27 cellular contexts compared by ENCODE assay signal in the genomic region with DNA sequence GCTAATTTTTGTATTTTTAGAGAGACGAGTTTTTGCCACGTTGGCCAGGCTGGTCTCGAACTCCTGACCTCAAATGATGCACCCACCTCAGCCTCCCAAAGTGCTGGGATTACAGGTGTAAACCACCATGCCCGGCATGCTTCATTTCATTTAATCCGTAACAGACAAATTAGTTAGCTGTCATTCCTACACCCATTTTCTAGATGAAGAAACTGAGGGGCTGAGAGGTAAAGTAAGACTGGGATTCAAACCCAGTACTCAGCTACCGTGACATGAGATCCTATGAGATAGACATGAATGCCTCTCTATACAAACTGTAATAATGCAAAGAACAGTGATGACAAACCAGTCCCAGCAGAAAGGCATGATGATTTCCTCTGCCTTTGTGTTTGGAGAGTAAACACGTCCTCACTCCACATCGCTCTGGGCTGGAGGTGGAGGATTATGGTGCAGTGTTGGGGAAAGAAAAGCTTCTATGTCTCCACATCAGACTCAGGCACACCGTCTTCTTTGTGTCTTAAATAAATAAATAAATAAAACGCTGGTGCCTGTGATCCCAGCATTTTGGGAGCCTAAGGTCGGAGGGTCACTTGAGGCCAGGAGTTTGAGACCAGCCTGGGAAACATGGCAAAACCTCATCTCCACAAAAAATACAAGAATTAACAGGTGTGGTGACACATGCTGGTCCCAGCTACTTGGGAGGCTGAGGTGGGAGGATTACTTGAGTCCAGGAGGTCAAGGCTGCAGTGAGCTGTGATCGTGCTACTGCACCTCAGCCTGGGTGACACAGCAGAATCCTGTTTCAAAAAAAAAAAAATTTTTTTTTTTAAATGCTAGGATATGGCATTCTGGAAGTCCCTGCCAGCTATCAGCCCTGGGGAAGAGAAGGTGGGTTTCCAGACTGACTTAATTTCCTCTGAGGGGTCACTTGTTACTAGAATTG. TPM values are rescaled to one million over a fixed set of nuclear protein-coding genes. Genes with fewer than 3 reads are reported as not detected.
A peak's percentile ranks its signal among the peaks of the same experiment; 100 is the strongest.
DNase-seq lines count a peak whose midpoint lies in the region; ATAC-seq, FAIRE-seq and TF ChIP-seq lines count a peak whose summit lies in the region.
"Had no signal": no experiment of that assay in that cellular context is flagged by ENCODE, and none has a peak within 500 bp of the region (broad histone marks: within the 10 kb centered on the region; RNA-seq: fewer than 3 reads in every experiment).

No MANE protein-coding gene starts in this region.

- H3K4me2 ChIP-seq in HepG2 (ENCODE audit: low read depth, low read length) = peak overlapping the region; percentile 49; the same call in 1 of the 2 replicates
- H3K4me2 ChIP-seq: KMS-11 had no signal

- BruUV-seq in HepG2 (replicated peaks; lab: Mats Ljungman, UMichigan) = no TSS peak

- no peak overlapping the region for H3K9ac ChIP-seq in HepG2 (ENCODE audit: insufficient read depth, low read depth, low read length)
- H3K9ac ChIP-seq: KMS-11 had no signal

- no peaks in the 10 kb centered on the region for H3K36me3 ChIP-seq in HepG2 (replicated peaks in 1 of 2; ENCODE audit: control insufficient read depth in 1 of 2, insufficient read depth in 2 of 2, low read length in 2 of 2)

- peaks cover 1 to 16% of the 10 kb centered on the region in 2 experiments; a peak in 1 of 5 replicates for H3K27me3 ChIP-seq in HepG2 (ENCODE audit: control insufficient read depth in 1 of 2, insufficient read depth in 2 of 2, low read length in 2 of 2)

- no peak for TF ChIP-seq CTCF in HepG2 (CRISPR knock-in tag; IDR thresholded peaks at IDR 0.05)

- 0 out of 6 replicates have a peak overlapping the region, but pooled peaks of 1 of the 3 experiments have one; percentile 23 for H3K4me3 ChIP-seq in HepG2 (replicated peaks in 1 of 3; ENCODE audit: insufficient read depth in 1 of 3, low read depth in 2 of 3, low read length in 3 of 3)

- H4K20me1 ChIP-seq in HepG2 (ENCODE audit: insufficient read depth, low read length) = no peaks in the 10 kb centered on the region

- in situ Hi-C loops in HepG2 (cut with HindIII; ENCODE audit: extremely low pct_ligation_motif_present, low pct_unique_long_range_greater_than_20kb) = loop anchor here (5.0 kb wide), 1 partner anchor 137 kb away; no protein-coding TSS in a partner anchor

- peak; percentile 82 for ATAC-seq in HepG2
- ATAC-seq: T-cell had no signal

- H3K79me2 ChIP-seq in HepG2 (ENCODE audit: insufficient read depth, low read length) = no peaks in the 10 kb centered on the region

- H3K9me3 ChIP-seq in HepG2 (ENCODE audit: low read length) = no peaks in the 10 kb centered on the region

- no peak for TF ChIP-seq POLR2A in HepG2 (IDR thresholded peaks at IDR 0.05; ENCODE audit: insufficient read depth in 1 of 2, low read depth in 2 of 2, low read length in 2 of 2)

- H2AFZ ChIP-seq in HepG2 (ENCODE audit: low read length) = no peak overlapping the region

- 33% methylated on average over 12 of the region's 12 CpGs for WGBS in HepG2 (ENCODE audit: low lambda C conversion rate)

- FAIRE-seq in HTR-8/SVneo (lab: Jason Lieb, UNC) (peak; percentile 58), HepG2 (lab: Jason Lieb, UNC) (peak; percentile 68)
- FAIRE-seq: GM19239 had no signal

- H3K4me1 ChIP-seq in HepG2 (ENCODE audit: insufficient read depth, low read length) = peaks cover 41% of the 10 kb centered on the region

- peak overlapping the region; percentile 45 for H3K27ac ChIP-seq in HepG2 (ENCODE audit: extremely low read length, insufficient read depth, low read length)
- H3K27ac ChIP-seq: HL-60, KMS-11 had no signal

- CTCF ChIA-PET in HepG2 (lab: Yijun Ruan, JAX; ENCODE audit: low intra/inter-chr PET ratio, low total read pairs) = interaction anchor here (0.8 to 3.1 kb wide), 2 partner anchors 33 to 138 kb away, joined by 3 to 14 read pairs; no protein-coding TSS in a partner anchor

- DNase-seq in NCI-H748 (lab: John Stamatoyannopoulos, UW; ENCODE audit: unreplicated experiment) (peak; percentile 21), NCI-H748 treated with DMSO at 0.1 percent for 48 hours (lab: John Stamatoyannopoulos, UW) (no peak), HTR-8/SVneo (ENCODE audit: insufficient read length, low spot score) (no peak), NCI-H69 (lab: John Stamatoyannopoulos, UW) (peak; percentile 33), HepG2 (ENCODE audit: low spot score) (peak; percentile 81), HT-29 (ENCODE audit: low spot score) (no peak), RPMI8226 (no peak)
- DNase-seq: C1 segment of cervical spinal cord; CD4-positive, alpha-beta memory T cell; COR-L47; DND-41; H7; IMR-90; NCI-H1105; NCI-H1436 treated with DMSO at 0.1 percent for 48 hours; NCI-H2029; NCI-H2171 treated with DMSO at 0.1 percent for 48 hours; NCI-H446; NCI-H526; Right ventricle myocardium superior; T-cell had no signal

- TF ChIP-seq RAD21 in HepG2 (CRISPR knock-in tag; IDR thresholded peaks at IDR 0.05) = no peak

- peak in 1 of 2 experiments; percentile 3; a peak in 1 of 4 replicates for TF ChIP-seq EP300 in HepG2 (IDR thresholded peaks at IDR 0.05; ENCODE audit: low read depth in 2 of 2, low read length in 2 of 2)
- no peak for TF ChIP-seq EP300 in HepG2 (CRISPR knock-in tag; IDR thresholded peaks at IDR 0.05; ENCODE audit: borderline replicate concordance)

- POLR2A ChIA-PET in HepG2 (lab: Yijun Ruan, JAX) = no interaction called here

- intact Hi-C loops in HepG2 (cut with micrococcal nuclease; ENCODE audit: unreplicated experiment) = no loop called here

TF ChIP-seq in HepG2, 621 proteins besides CTCF, POLR2A, EP300 and RAD21 (continues in another document):
- TF ChIP-seq RCOR2 (CRISPR knock-in tag; IDR thresholded peaks at IDR 0.05) (peak; percentile 18; the same call in 1 of the 2 replicates), FOXP1 (IDR thresholded peaks at IDR 0.05) (no peak), FOXP1 (CRISPR knock-in tag; IDR thresholded peaks at IDR 0.05) (peak; percentile 53; the same call in 1 of the 2 replicates), CHD4 (IDR thresholded peaks at IDR 0.05; ENCODE audit: borderline replicate concordance, low read length) (peak; percentile 90; the same call in 1 of the 2 replicates), ZMYM3 (CRISPR knock-in tag; IDR thresholded peaks at IDR 0.05) (peak; percentile 38; the same call in 1 of the 2 replicates), NBN (conservative IDR thresholded peaks at IDR 0.05) (no peak)
- TF ChIP-seq, protein P1, sequence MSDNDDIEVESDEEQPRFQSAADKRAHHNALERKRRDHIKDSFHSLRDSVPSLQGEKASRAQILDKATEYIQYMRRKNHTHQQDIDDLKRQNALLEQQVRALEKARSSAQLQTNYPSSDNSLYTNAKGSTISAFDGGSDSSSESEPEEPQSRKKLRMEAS (IDR thresholded peaks at IDR 0.05) = no peak

RNA-seq across cellular contexts. Expression of gene VSX2, which starts 10.5 kb away (rescaled TPM):
- total RNA-seq in HepG2 (2016; rRNA removed; fragmentation: Illumina TruSeq; extraction: Trizol) = not detected in 2 replicates
- not detected in 2 replicates for total RNA-seq in HepG2 (2016; cell fraction: cytosol; rRNA removed; fragmentation: Illumina TruSeq; extraction: Trizol; ENCODE audit: low read depth)
- not detected in 2 replicates for total RNA-seq in HepG2 (2016; cell fraction: insoluble cytoplasmic fraction; rRNA removed; fragmentation: Illumina TruSeq; extraction: Trizol)
- not detected in 2 replicates for total RNA-seq in HepG2 (2016; cell fraction: membrane; rRNA removed; fragmentation: Illumina TruSeq; extraction: Trizol)
- total RNA-seq in HepG2 (2016; cell fraction: nucleus; rRNA removed; fragmentation: Illumina TruSeq; extraction: Trizol) = not detected in 2 replicates
- polyA plus RNA-seq in HepG2 (2011; rRNA removed) = 0.03 and 0.05 TPM in 2 replicates
- polyA plus RNA-seq in HepG2 (2011; cell fraction: cytosol; rRNA removed) = 0.01 and 0.03 TPM in 2 replicates
- polyA plus RNA-seq in HepG2 (2011; cell fraction: nucleus; rRNA removed) = not detected in 2 replicates
- polyA plus RNA-seq in HepG2 (2012) = not detected in 2 replicates
- not detected in 2 replicates for polyA plus RNA-seq in HepG2 (2016; cell fraction: cytosol; fragmentation: Illumina TruSeq; extraction: Trizol; ENCODE audit: low read depth)
- polyA plus RNA-seq in HepG2 (2016; cell fraction: insoluble cytoplasmic fraction; fragmentation: Illumina TruSeq; extraction: Trizol; ENCODE audit: low read depth) = not detected in 2 replicates
- polyA plus RNA-seq in HepG2 (2016; cell fraction: membrane; fragmentation: Illumina TruSeq; extraction: Trizol; ENCODE audit: low read depth) = not detected in 2 replicates
- polyA plus RNA-seq in HepG2 (2016; cell fraction: nucleus; fragmentation: Illumina TruSeq; extraction: Trizol; ENCODE audit: insufficient read depth, low read depth) = not detected in 2 replicates
- polyA minus RNA-seq in HepG2 (2011; rRNA and poly(A)+ RNA removed; ENCODE audit: low replicate concordance) = not detected in 2 replicates
- polyA minus RNA-seq in HepG2 (2011; cell fraction: cytosol; rRNA and poly(A)+ RNA removed) = not detected in 2 replicates
- polyA minus RNA-seq in HepG2 (2011; cell fraction: nucleus; rRNA and poly(A)+ RNA removed) = not detected in 2 replicates
- total RNA-seq in HT-29 (2014; rRNA removed; shearing (Covaris generic)) = not detected in 2 replicates
- total RNA-seq: A673; CD4-positive, alpha-beta memory T cell; H7; IMR-90; Right ventricle myocardium superior; RPMI7951; SK-MEL-5; T-cell had no signal
- polyA plus RNA-seq: CD4-positive, alpha-beta memory T cell; IMR-90 had no signal

RNA-seq across cellular contexts. Expression of gene ABCD4, which starts 53.0 kb away (rescaled TPM):
- total RNA-seq in HepG2 (2016; rRNA removed; fragmentation: Illumina TruSeq; extraction: Trizol) = 20.4 and 47.5 TPM in 2 replicates
- total RNA-seq in HepG2 (2016; cell fraction: cytosol; rRNA removed; fragmentation: Illumina TruSeq; extraction: Trizol; ENCODE audit: low read depth) = 28.8 and 29.9 TPM in 2 replicates
- 18.8 and 49.0 TPM in 2 replicates for total RNA-seq in HepG2 (2016; cell fraction: insoluble cytoplasmic fraction; rRNA removed; fragmentation: Illumina TruSeq; extraction: Trizol)
- 37.8 and 42.0 TPM in 2 replicates for total RNA-seq in HepG2 (2016; cell fraction: membrane; rRNA removed; fragmentation: Illumina TruSeq; extraction: Trizol)
- 64.6 and 79.8 TPM in 2 replicates for total RNA-seq in HepG2 (2016; cell fraction: nucleus; rRNA removed; fragmentation: Illumina TruSeq; extraction: Trizol)
- 50.5 and 54.8 TPM in 2 replicates for polyA plus RNA-seq in HepG2 (2011; rRNA removed)
- 23.5 and 24.1 TPM in 2 replicates for polyA plus RNA-seq in HepG2 (2011; cell fraction: cytosol; rRNA removed)
- polyA plus RNA-seq in HepG2 (2011; cell fraction: nucleus; rRNA removed) = 367 and 381 TPM in 2 replicates
- polyA plus RNA-seq in HepG2 (2012) = 59.8 and 65.6 TPM in 2 replicates
- polyA plus RNA-seq in HepG2 (2016; cell fraction: cytosol; fragmentation: Illumina TruSeq; extraction: Trizol; ENCODE audit: low read depth) = 15.6 and 18.9 TPM in 2 replicates
- polyA plus RNA-seq in HepG2 (2016; cell fraction: insoluble cytoplasmic fraction; fragmentation: Illumina TruSeq; extraction: Trizol; ENCODE audit: low read depth) = 17.4 and 22.9 TPM in 2 replicates
- polyA plus RNA-seq in HepG2 (2016; cell fraction: membrane; fragmentation: Illumina TruSeq; extraction: Trizol; ENCODE audit: low read depth) = 25.5 and 30.1 TPM in 2 replicates
- polyA plus RNA-seq in HepG2 (2016; cell fraction: nucleus; fragmentation: Illumina TruSeq; extraction: Trizol; ENCODE audit: insufficient read depth, low read depth) = 170 and 201 TPM in 2 replicates
- polyA minus RNA-seq in HepG2 (2011; rRNA and poly(A)+ RNA removed; ENCODE audit: low replicate concordance) = 46.5 and 77.5 TPM in 2 replicates
- 7.6 and 8.8 TPM in 2 replicates for polyA minus RNA-seq in HepG2 (2011; cell fraction: cytosol; rRNA and poly(A)+ RNA removed)
- 135 and 152 TPM in 2 replicates for polyA minus RNA-seq in HepG2 (2011; cell fraction: nucleus; rRNA and poly(A)+ RNA removed)
- 31.4 and 32.3 TPM in 2 replicates for total RNA-seq in HT-29 (2014; rRNA removed; shearing (Covaris generic))

Comparison
In these comparisons a context has a peak if more than half of its experiments do, and no peak if none do; other contexts are left out.
1. DNase-seq: peak in NCI-H748 (single experiment), NCI-H69 (single experiment) and HepG2 (single experiment); none in NCI-H748 treated with DMSO at 0.1 percent for 48 hours (single experiment), HTR-8/SVneo (single experiment), HT-29 (single experiment) and RPMI8226 (single experiment).